In the genomic region with DNA sequence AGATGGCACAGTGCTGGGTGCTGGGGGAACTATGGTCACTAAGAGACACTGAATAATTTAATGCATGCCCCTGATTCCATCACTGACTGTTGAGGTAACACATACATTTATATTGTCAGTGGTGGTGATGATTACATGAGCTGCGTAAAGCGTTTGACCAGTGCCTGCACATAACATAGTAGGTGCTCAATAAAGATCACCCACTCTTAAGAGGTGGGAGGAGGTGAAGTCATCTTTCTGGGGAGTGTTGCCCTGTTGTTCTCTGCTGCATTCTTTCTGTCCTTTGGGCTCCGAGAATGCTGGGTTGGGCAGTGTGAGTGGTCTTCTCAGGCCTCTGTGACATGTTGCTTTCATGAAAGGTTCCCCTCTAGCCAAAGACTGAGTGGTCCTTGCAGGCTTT, we compare ENCODE assay signal across 21 cellular contexts.
"Had no signal": no experiment of that assay in that cellular context is flagged by ENCODE, and none has a peak within 500 bp of the region (broad histone marks: within the 10 kb centered on the region; RNA-seq: fewer than 3 reads in every experiment).

No MANE protein-coding gene starts in this region.

- H3K9me3 Mint-ChIP-seq: dendritic cell treated with granulocyte-macrophage colony-stimulating factor and Interleukin-4, amounts not matched to agents 40 ng/mL and 50 ng/mL, for 4 days; endodermal cell; naive thymus-derived CD8-positive, alpha-beta T cell; nephron progenitor cell; stimulated activated memory B cell treated with anti-CD40 and anti-IgM and Interleukin-4, amounts not matched to agents 10 μg/mL and 1 μg/mL and 100 μg/mL, for 72 hours; type B pancreatic cell had no signal

- H3K4me1 Mint-ChIP-seq: stimulated activated memory B cell treated with anti-CD40 and anti-IgM and Interleukin-4, amounts not matched to agents 10 μg/mL and 1 μg/mL and 100 μg/mL, for 72 hours had no signal

- H3K36me3 Mint-ChIP-seq: naive thymus-derived CD8-positive, alpha-beta T cell; stimulated activated memory B cell treated with anti-CD40 and anti-IgM and Interleukin-4, amounts not matched to agents 10 μg/mL and 1 μg/mL and 100 μg/mL, for 72 hours; type B pancreatic cell had no signal

- H3K27ac ChIP-seq: epithelial cell of prostate, left lung, suprapubic skin had no signal

- H3K27me3 ChIP-seq: colonic mucosa, gastroesophageal sphincter, heart left ventricle, left lung, suprapubic skin had no signal

- H3K4me3 ChIP-seq: colonic mucosa, gastroesophageal sphincter, heart left ventricle, left lung, suprapubic skin had no signal

- H3K4me3 Mint-ChIP-seq: dendritic cell treated with granulocyte-macrophage colony-stimulating factor and Interleukin-4, amounts not matched to agents 40 ng/mL and 50 ng/mL, for 4 days; endodermal cell; naive thymus-derived CD8-positive, alpha-beta T cell; stimulated activated memory B cell treated with anti-CD40 and anti-IgM and Interleukin-4, amounts not matched to agents 10 μg/mL and 1 μg/mL and 100 μg/mL, for 72 hours had no signal

- H3K9me3 ChIP-seq: colonic mucosa, gastroesophageal sphincter, heart left ventricle, left lung, suprapubic skin had no signal

- FAIRE-seq: islet of Langerhans had no signal

- H3K27ac Mint-ChIP-seq: dendritic cell treated with granulocyte-macrophage colony-stimulating factor and Interleukin-4, amounts not matched to agents 40 ng/mL and 50 ng/mL, for 4 days; naive thymus-derived CD8-positive, alpha-beta T cell; stimulated activated memory B cell treated with anti-CD40 and anti-IgM and Interleukin-4, amounts not matched to agents 10 μg/mL and 1 μg/mL and 100 μg/mL, for 72 hours; type B pancreatic cell had no signal

- DNase-seq: effector CD8-positive, alpha-beta T cell; endodermal cell; foreskin fibroblast; hippocampal formation; mammary epithelial cell; naive thymus-derived CD8-positive, alpha-beta T cell; nephron progenitor cell; nucleus accumbens; stimulated activated CD4-positive, alpha-beta T cell treated with anti-CD3 and anti-CD28 coated beads, Interleukin-4, amount 100 ng/mL, for 4 hours; stimulated activated naive CD8-positive, alpha-beta T cell treated with anti-CD3 and anti-CD28 coated beads, Interleukin-15, Interleukin-2, amounts not matched to agents 100 U/mL and 50 U/mL, for 24 hours had no signal

- ATAC-seq: esophagus mucosa; naive thymus-derived CD8-positive, alpha-beta T cell; stimulated activated memory B cell treated with anti-CD40 and anti-IgM and Interleukin-4, amounts not matched to agents 10 μg/mL and 1 μg/mL and 100 μg/mL, for 72 hours; stimulated activated naive CD8-positive, alpha-beta T cell treated with anti-CD3 and anti-CD28 coated beads, Interleukin-15, Interleukin-2, amounts not matched to agents 100 U/mL and 50 U/mL, for 24 hours had no signal

- H3K36me3 ChIP-seq: colonic mucosa, gastroesophageal sphincter, heart left ventricle, left lung, suprapubic skin had no signal
